In the genomic region with DNA sequence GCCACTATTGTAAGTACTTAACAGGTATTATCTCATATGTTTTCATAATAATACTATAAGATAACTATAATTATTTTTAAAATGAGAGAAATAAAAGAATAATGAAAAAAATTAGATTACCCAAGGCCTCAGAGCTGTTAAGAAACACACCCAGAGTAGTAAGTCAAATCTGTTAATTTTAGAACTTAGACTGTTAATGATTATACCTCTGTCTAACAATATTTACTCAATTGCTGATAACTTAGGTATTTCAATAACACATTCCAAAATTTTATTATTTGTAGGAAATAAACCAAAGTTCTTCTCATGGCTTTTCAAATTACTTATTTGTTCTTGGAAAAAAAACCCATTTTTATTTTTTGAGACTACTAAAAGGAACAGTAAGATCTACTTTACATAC, we compare ENCODE assay signal across 7 cellular contexts.
"Had no signal": no experiment of that assay in that cellular context is flagged by ENCODE, and none has a peak within 500 bp of the region (broad histone marks: within the 10 kb centered on the region; RNA-seq: fewer than 3 reads in every experiment).

No MANE protein-coding gene starts in this region.

- DNase-seq: IMR-90, KBM-7, KG1 had no signal

- ATAC-seq: HepG2, K562 had no signal

- H3K27ac ChIP-seq: HL-60 had no signal

- H3K4me3 ChIP-seq: K562 had no signal

- FAIRE-seq: HepG2, HTR-8/SVneo, K562 had no signal
